In the genomic region with DNA sequence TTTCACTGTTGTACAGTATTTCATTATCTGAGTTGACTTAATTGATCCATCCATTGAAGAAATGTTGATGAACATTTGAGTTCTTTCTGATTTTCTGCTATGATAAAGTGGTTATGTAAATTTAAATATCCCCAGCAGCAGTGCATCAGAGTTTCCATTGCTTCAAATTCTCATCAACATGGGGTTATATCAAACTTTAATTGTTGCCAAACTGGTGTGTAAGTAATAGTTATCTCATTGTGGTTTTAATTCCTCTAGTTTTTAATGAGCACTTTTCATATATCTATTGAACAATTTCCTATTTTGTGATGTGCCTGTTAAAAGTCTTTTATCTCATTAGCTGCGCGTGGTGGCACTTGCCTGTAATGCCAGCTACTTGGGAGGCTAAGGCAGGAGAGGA, we compare ENCODE assay signal across 1 cellular context.
TF ChIP-seq lines count a peak whose summit lies in the region.

No MANE protein-coding gene starts in this region.

TF ChIP-seq in SK-N-SH, 30 proteins besides CTCF, POLR2A, EP300 and RAD21 (continued from another document):
- TF ChIP-seq, protein P1, sequence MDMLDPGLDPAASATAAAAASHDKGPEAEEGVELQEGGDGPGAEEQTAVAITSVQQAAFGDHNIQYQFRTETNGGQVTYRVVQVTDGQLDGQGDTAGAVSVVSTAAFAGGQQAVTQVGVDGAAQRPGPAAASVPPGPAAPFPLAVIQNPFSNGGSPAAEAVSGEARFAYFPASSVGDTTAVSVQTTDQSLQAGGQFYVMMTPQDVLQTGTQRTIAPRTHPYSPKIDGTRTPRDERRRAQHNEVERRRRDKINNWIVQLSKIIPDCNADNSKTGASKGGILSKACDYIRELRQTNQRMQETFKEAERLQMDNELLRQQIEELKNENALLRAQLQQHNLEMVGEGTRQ (IDR thresholded peaks at IDR 0.05; ENCODE audit: borderline replicate concordance, low read depth, low read length), result no peak
- TF ChIP-seq, protein P2, sequence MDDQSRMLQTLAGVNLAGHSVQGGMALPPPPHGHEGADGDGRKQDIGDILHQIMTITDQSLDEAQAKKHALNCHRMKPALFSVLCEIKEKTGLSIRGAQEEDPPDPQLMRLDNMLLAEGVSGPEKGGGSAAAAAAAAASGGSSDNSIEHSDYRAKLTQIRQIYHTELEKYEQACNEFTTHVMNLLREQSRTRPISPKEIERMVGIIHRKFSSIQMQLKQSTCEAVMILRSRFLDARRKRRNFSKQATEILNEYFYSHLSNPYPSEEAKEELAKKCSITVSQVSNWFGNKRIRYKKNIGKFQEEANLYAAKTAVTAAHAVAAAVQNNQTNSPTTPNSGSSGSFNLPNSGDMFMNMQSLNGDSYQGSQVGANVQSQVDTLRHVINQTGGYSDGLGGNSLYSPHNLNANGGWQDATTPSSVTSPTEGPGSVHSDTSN (IDR thresholded peaks at IDR 0.05), result no peak
- TF ChIP-seq EZH2phosphoT487 (IDR thresholded peaks at IDR 0.05; ENCODE audit: borderline replicate concordance, low read depth), result no peak
- TF ChIP-seq GATA2 (CRISPR knock-in tag; IDR thresholded peaks at IDR 0.05), result no peak
- no peak for TF ChIP-seq NFIC (IDR thresholded peaks at IDR 0.05; ENCODE audit: borderline replicate concordance)
- no peak for TF ChIP-seq RCOR1 (IDR thresholded peaks at IDR 0.05; ENCODE audit: low read length)
TF ChIP-seq in SK-N-SH: peak in this region for 0.
